38 cellular contexts compared by ENCODE assay signal in genomic region chrX:114519524-114519923, GRCh38.
"Had no signal": no experiment of that assay in that cellular context is flagged by ENCODE, and none has a peak within 500 bp of the region (broad histone marks: within the 10 kb centered on the region; RNA-seq: fewer than 3 reads in every experiment).

No MANE protein-coding gene starts in this region.

- H3K27me3 ChIP-seq: ascending aorta, body of pancreas, brain microvascular endothelial cell, cardiac muscle cell, colonic mucosa had no signal

- H3K27ac Mint-ChIP-seq: activated naive CD4-positive, alpha-beta T cell treated with anti-CD3 and anti-CD28 coated beads for 36 hours; activated naive CD4-positive, alpha-beta T cell treated with anti-CD3 and anti-CD28 coated beads, Interleukin-2, amount 10 ng/mL, durations not matched to agents 7 days and 5 days; activated naive CD4-positive, alpha-beta T cell treated with anti-CD3 and anti-CD28 coated beads, Interleukin-2, amount 50 U/mL, for 24 hours; activated naive CD4-positive, alpha-beta T cell treated with anti-CD3 and anti-CD28 coated beads, Interleukin-2, amount 50 U/mL, for 72 hours; activated naive CD8-positive, alpha-beta T cell; activated naive CD8-positive, alpha-beta T cell treated with anti-CD3 and anti-CD28 coated beads for 36 hours; activated naive CD8-positive, alpha-beta T cell treated with anti-CD3 and anti-CD28 coated beads, Interleukin-2, amount 10 ng/mL, durations not matched to agents 7 days and 5 days; activated naive CD8-positive, alpha-beta T cell treated with anti-CD3 and anti-CD28 coated beads, Interleukin-2, amount 50 U/mL, for 24 hours; activated T-cell treated with anti-CD3 and anti-CD28 coated beads, Interleukin-2, amount 50 U/mL, for 24 hours; activated T-helper 1 cell treated with anti-CD3 and anti-CD28 coated beads, Interleukin-12 subunit alpha, Interleukin-12 subunit beta, Interleukin-2, Interleukin-4 antibody, amounts not matched to agents 30 ng/mL and 10 ng/mL and 1 ng/mL, durations not matched to agents 14 hours and 24 hours and 36 hours; activated T-helper 17 cell treated with anti-CD3 and anti-CD28 coated beads, Interleukin-2, amount 50 U/mL, for 72 hours; activated T-helper 2 cell treated with anti-CD3 and anti-CD28 coated beads, Interferon-gamma antibody, Interleukin-2, Interleukin-4, amounts not matched to agents 10 μg/mL and 5 μg/mL and 100 μg/mL, durations not matched to agents 14 hours and 24 hours and 36 hours; brain had no signal

- FAIRE-seq: bronchial epithelial cell had no signal

- H3K36me3 ChIP-seq: adrenal gland, ascending aorta, brain microvascular endothelial cell, breast epithelium, cardiac muscle cell, colonic mucosa had no signal

- H3K4me1 Mint-ChIP-seq: activated naive CD4-positive, alpha-beta T cell treated with anti-CD3 and anti-CD28 coated beads, Interleukin-2, amount 10 ng/mL, durations not matched to agents 7 days and 5 days; activated naive CD4-positive, alpha-beta T cell treated with anti-CD3 and anti-CD28 coated beads, Interleukin-2, amount 50 U/mL, for 24 hours; activated naive CD8-positive, alpha-beta T cell treated with anti-CD3 and anti-CD28 coated beads for 36 hours; activated naive CD8-positive, alpha-beta T cell treated with anti-CD3 and anti-CD28 coated beads, Interleukin-2, amount 10 ng/mL, durations not matched to agents 7 days and 5 days; activated naive CD8-positive, alpha-beta T cell treated with anti-CD3 and anti-CD28 coated beads, Interleukin-2, amount 50 U/mL, for 24 hours; activated T-helper 17 cell treated with anti-CD3 and anti-CD28 coated beads, Interleukin-2, amount 50 U/mL, for 72 hours; brain; central memory CD8-positive, alpha-beta T cell had no signal

- H3K9me3 ChIP-seq: body of pancreas, colonic mucosa had no signal

- DNase-seq: activated effector memory CD4-positive, alpha-beta T cell treated with Interleukin-2 at 50 U/mL for 16 hours; activated gamma-delta T cell; activated gamma-delta T cell treated with Interleukin-2 at 50 U/mL for 16 hours; activated naive CD4-positive, alpha-beta T cell; activated naive CD4-positive, alpha-beta T cell treated with anti-CD3 and anti-CD28 coated beads for 36 hours; activated naive CD4-positive, alpha-beta T cell treated with anti-CD3 and anti-CD28 coated beads, Interleukin-2, amount 10 ng/mL, durations not matched to agents 7 days and 5 days; activated naive CD4-positive, alpha-beta T cell treated with anti-CD3 and anti-CD28 coated beads, Interleukin-2, amount 50 U/mL, for 16 hours; activated naive CD4-positive, alpha-beta T cell treated with Interleukin-2 at 50 U/mL for 16 hours; activated naive CD8-positive, alpha-beta T cell treated with anti-CD3 and anti-CD28 coated beads for 36 hours; activated naive CD8-positive, alpha-beta T cell treated with anti-CD3 and anti-CD28 coated beads, Interleukin-2, amount 10 ng/mL, durations not matched to agents 7 days and 5 days; activated naive CD8-positive, alpha-beta T cell treated with anti-CD3 and anti-CD28 coated beads, Interleukin-2, amount 50 U/mL, for 24 hours; activated T-cell treated with anti-CD3 and anti-CD28 coated beads, Interleukin-2, amount 50 U/mL, for 24 hours; activated T-cell treated with anti-CD3 and anti-CD28 coated beads, Interleukin-2, amount 50 U/mL, for 4 hours; activated T-cell treated with anti-CD3 and anti-CD28 coated beads, Interleukin-2, amount 50 U/mL, for 48 hours; activated T-cell treated with anti-CD3 and anti-CD28 coated beads, Interleukin-2, amount 50 U/mL, for 72 hours; adrenal gland; amniotic stem cell; amygdala; anterior cingulate cortex; aorta; body of pancreas; brain microvascular endothelial cell; caudate nucleus; central memory CD4-positive, alpha-beta T cell; cerebellar nuclear complex; colonic mucosa had no signal

- H3K4me3 ChIP-seq: adrenal gland, ascending aorta, body of pancreas, breast epithelium, cardiac muscle cell, colonic mucosa had no signal

- ATAC-seq: activated naive CD4-positive, alpha-beta T cell treated with anti-CD3 and anti-CD28 coated beads, Interleukin-2, amount 50 U/mL, for 72 hours; activated naive CD8-positive, alpha-beta T cell treated with anti-CD3 and anti-CD28 coated beads, Interleukin-2, amount 50 U/mL, for 24 hours; activated T-cell treated with anti-CD3 and anti-CD28 coated beads, Interleukin-2, amount 50 U/mL, for 4 hours; activated T-cell treated with anti-CD3 and anti-CD28 coated beads, Interleukin-2, amount 50 U/mL, for 72 hours; activated T-helper 17 cell treated with anti-CD3 and anti-CD28 coated beads, Interleukin-2, amount 50 U/mL, for 72 hours; body of pancreas had no signal

- H3K27ac ChIP-seq: adrenal gland, ascending aorta, body of pancreas, brain microvascular endothelial cell, breast epithelium, cardiac muscle cell, colonic mucosa had no signal

- H3K4me1 ChIP-seq: adrenal gland, ascending aorta, body of pancreas, breast epithelium, colonic mucosa had no signal

- H3K9me3 Mint-ChIP-seq: activated naive CD8-positive, alpha-beta T cell treated with anti-CD3 and anti-CD28 coated beads, Interleukin-2, amount 10 ng/mL, durations not matched to agents 7 days and 5 days; activated T-helper 1 cell treated with anti-CD3 and anti-CD28 coated beads, Interleukin-12 subunit alpha, Interleukin-12 subunit beta, Interleukin-2, Interleukin-4 antibody, amounts not matched to agents 30 ng/mL and 10 ng/mL and 1 ng/mL, durations not matched to agents 14 hours and 24 hours and 36 hours had no signal

- H3K36me3 Mint-ChIP-seq: activated naive CD4-positive, alpha-beta T cell treated with anti-CD3 and anti-CD28 coated beads, Interleukin-2, amount 10 ng/mL, durations not matched to agents 7 days and 5 days; activated naive CD4-positive, alpha-beta T cell treated with anti-CD3 and anti-CD28 coated beads, Interleukin-2, amount 50 U/mL, for 24 hours; activated naive CD4-positive, alpha-beta T cell treated with anti-CD3 and anti-CD28 coated beads, Interleukin-2, amount 50 U/mL, for 72 hours; activated naive CD8-positive, alpha-beta T cell; activated naive CD8-positive, alpha-beta T cell treated with anti-CD3 and anti-CD28 coated beads for 36 hours; activated naive CD8-positive, alpha-beta T cell treated with anti-CD3 and anti-CD28 coated beads, Interleukin-2, amount 10 ng/mL, durations not matched to agents 7 days and 5 days; brain had no signal

- H3K4me3 Mint-ChIP-seq: activated naive CD4-positive, alpha-beta T cell treated with anti-CD3 and anti-CD28 coated beads for 36 hours; activated naive CD4-positive, alpha-beta T cell treated with anti-CD3 and anti-CD28 coated beads, Interleukin-2, amount 10 ng/mL, durations not matched to agents 7 days and 5 days; activated naive CD4-positive, alpha-beta T cell treated with anti-CD3 and anti-CD28 coated beads, Interleukin-2, amount 50 U/mL, for 24 hours; activated naive CD8-positive, alpha-beta T cell; activated naive CD8-positive, alpha-beta T cell treated with anti-CD3 and anti-CD28 coated beads for 36 hours; activated naive CD8-positive, alpha-beta T cell treated with anti-CD3 and anti-CD28 coated beads, Interleukin-2, amount 10 ng/mL, durations not matched to agents 7 days and 5 days; activated naive CD8-positive, alpha-beta T cell treated with anti-CD3 and anti-CD28 coated beads, Interleukin-2, amount 50 U/mL, for 24 hours; activated T-cell treated with anti-CD3 and anti-CD28 coated beads, Interleukin-2, amount 50 U/mL, for 24 hours; activated T-cell treated with anti-CD3 and anti-CD28 coated beads, Interleukin-2, amount 50 U/mL, for 4 hours; activated T-cell treated with anti-CD3 and anti-CD28 coated beads, Interleukin-2, amount 50 U/mL, for 72 hours; activated T-helper 1 cell treated with anti-CD3 and anti-CD28 coated beads, Interleukin-12 subunit alpha, Interleukin-12 subunit beta, Interleukin-2, Interleukin-4 antibody, amounts not matched to agents 30 ng/mL and 10 ng/mL and 1 ng/mL, durations not matched to agents 14 hours and 24 hours and 36 hours; activated T-helper 17 cell treated with anti-CD3 and anti-CD28 coated beads, Interleukin-2, amount 50 U/mL, for 72 hours; brain; central memory CD8-positive, alpha-beta T cell had no signal

- H3K27me3 Mint-ChIP-seq: activated naive CD4-positive, alpha-beta T cell treated with anti-CD3 and anti-CD28 coated beads, Interleukin-2, amount 10 ng/mL, durations not matched to agents 7 days and 5 days; activated naive CD4-positive, alpha-beta T cell treated with anti-CD3 and anti-CD28 coated beads, Interleukin-2, amount 50 U/mL, for 24 hours; activated naive CD8-positive, alpha-beta T cell; activated naive CD8-positive, alpha-beta T cell treated with anti-CD3 and anti-CD28 coated beads for 36 hours; activated naive CD8-positive, alpha-beta T cell treated with anti-CD3 and anti-CD28 coated beads, Interleukin-2, amount 10 ng/mL, durations not matched to agents 7 days and 5 days; activated naive CD8-positive, alpha-beta T cell treated with anti-CD3 and anti-CD28 coated beads, Interleukin-2, amount 50 U/mL, for 24 hours; activated T-helper 17 cell treated with anti-CD3 and anti-CD28 coated beads, Interleukin-2, amount 50 U/mL, for 72 hours; brain; central memory CD8-positive, alpha-beta T cell had no signal
